ENCODE assay signal across 7 cellular contexts in genomic region chr4:183721207-183722081, GRCh38.
DNase-seq lines count a peak whose midpoint lies in the region; ATAC-seq, FAIRE-seq and TF ChIP-seq lines count a peak whose summit lies in the region.

No MANE protein-coding gene starts in this region.

- H3K4me1 ChIP-seq in astrocyte (ENCODE audit: insufficient read depth, low read length) (peaks cover 3% of the 10 kb centered on the region), iPS DF 6.9 (ENCODE audit: control insufficient read depth, insufficient read depth, low read length) (0 out of 2 replicates have a peak, but pooled peaks cover 1% of the 10 kb centered on the region)

- peak overlapping the region; percentile 20 for H3K4me2 ChIP-seq in astrocyte (ENCODE audit: low read length)

- peaks cover 3% of the 10 kb centered on the region for H3K9me3 Mint-ChIP-seq in astrocyte (ENCODE audit: unreplicated experiment)

- peak; percentile 71 for DNase-seq in SKM-1 (lab: John Stamatoyannopoulos, UW; ENCODE audit: unreplicated experiment)
- peak; percentile 6 for DNase-seq in astrocyte (ENCODE audit: low read depth)
- DNase-seq in iPS DF 6.9 (ENCODE audit: low read depth, low spot score): peak; percentile 2
- peak; percentile 58 to 62 for DNase-seq in stimulated activated CD4-positive, alpha-beta T cell treated with anti-CD3 and anti-CD28 coated beads, Interleukin-2, amount 100 ng/mL, for 24 hours
- no peak for DNase-seq in GOT3 (lab: John Stamatoyannopoulos, UW)
- no peak for DNase-seq in NK-92 treated with Interleukin-12 subunit alpha and Interleukin-12 subunit beta, amount 100 ng/mL, for 24 hours (lab: John Stamatoyannopoulos, UW)

- peaks cover 19% of the 10 kb centered on the region for H3K27me3 Mint-ChIP-seq in astrocyte (ENCODE audit: low read depth, unreplicated experiment)

- FAIRE-seq in astrocyte (lab: Jason Lieb, UNC): no peak

- peak; percentile 28 for TF ChIP-seq CTCF in astrocyte (IDR thresholded peaks at IDR 0.05; ENCODE audit: insufficient read depth, low read depth, low read length)

- H4K20me1 ChIP-seq in astrocyte (ENCODE audit: insufficient read depth, low read length): no peaks in the 10 kb centered on the region

- no peak overlapping the region for H3K27ac Mint-ChIP-seq in astrocyte (ENCODE audit: unreplicated experiment)

- H3K4me3 Mint-ChIP-seq in astrocyte (ENCODE audit: unreplicated experiment): peak overlapping the region; percentile 54

- H3K36me3 Mint-ChIP-seq in astrocyte (ENCODE audit: low read depth, unreplicated experiment): no peaks in the 10 kb centered on the region

- H3K27ac ChIP-seq in astrocyte (ENCODE audit: low read depth, low read length): no peak overlapping the region
- H3K27ac ChIP-seq in iPS DF 6.9 (ENCODE audit: low read length): no peak overlapping the region

- peak overlapping the region; percentile 48 for H2AFZ ChIP-seq in astrocyte (ENCODE audit: low read depth, low read length)

- no CpG with 5 or more reads among the region's 38 CpGs for WGBS in iPS DF 6.9 (ENCODE audit: insufficient coverage, insufficient read length)

- H3K79me2 ChIP-seq in astrocyte (ENCODE audit: insufficient read depth, low read length): no peaks in the 10 kb centered on the region

- H3K27me3 ChIP-seq in astrocyte (ENCODE audit: insufficient read depth, low read length): peaks cover 3% of the 10 kb centered on the region
- H3K27me3 ChIP-seq in iPS DF 6.9 (ENCODE audit: control insufficient read depth, insufficient read depth, low read length): no peaks in the 10 kb centered on the region

- H3K4me1 Mint-ChIP-seq in astrocyte (ENCODE audit: low read depth, unreplicated experiment): no peaks in the 10 kb centered on the region

- H3K4me3 ChIP-seq in astrocyte (ENCODE audit: insufficient read depth, low read depth, low read length): no peak overlapping the region
- H3K4me3 ChIP-seq in iPS DF 6.9 (ENCODE audit: low read length): no peak overlapping the region

- peak; percentile 24 for ATAC-seq in GM19463 (IDR thresholded peaks at IDR 0.05; ENCODE audit: unreplicated experiment)

- H3K9ac ChIP-seq in astrocyte (ENCODE audit: low read length): no peak overlapping the region

- no peaks in the 10 kb centered on the region for H3K9me3 ChIP-seq in astrocyte (ENCODE audit: insufficient read depth, low read depth, low read length)
- no peaks in the 10 kb centered on the region for H3K9me3 ChIP-seq in iPS DF 6.9 (ENCODE audit: control insufficient read depth, insufficient read depth, low read length)

- H3K36me3 ChIP-seq in astrocyte (ENCODE audit: insufficient read depth, low read length) (no peaks in the 10 kb centered on the region), iPS DF 6.9 (ENCODE audit: control insufficient read depth, insufficient read depth, low read length) (no peaks in the 10 kb centered on the region)

Comparison
In these comparisons a context has a peak if more than half of its experiments do, and no peak if none do; other contexts are left out.
1. DNase-seq: peak in SKM-1 (single experiment), astrocyte (single experiment), iPS DF 6.9 (single experiment) and stimulated activated CD4-positive, alpha-beta T cell treated with anti-CD3 and anti-CD28 coated beads, Interleukin-2, amount 100 ng/mL, for 24 hours (2 of 2); none in GOT3 (single experiment) and NK-92 treated with Interleukin-12 subunit alpha and Interleukin-12 subunit beta, amount 100 ng/mL, for 24 hours (single experiment).